ENCODE assay signal across 12 cellular contexts in genomic region chr17:39923836-39924690, GRCh38. TPM values are rescaled to one million over a fixed set of nuclear protein-coding genes. Genes with fewer than 3 reads are reported as not detected.
DNase-seq lines count a peak whose midpoint lies in the region; ATAC-seq and TF ChIP-seq lines count a peak whose summit lies in the region.
"Had no signal": no experiment of that assay in that cellular context is flagged by ENCODE, and none has a peak within 500 bp of the region (broad histone marks: within the 10 kb centered on the region; RNA-seq: fewer than 3 reads in every experiment).

No MANE protein-coding gene starts in this region.

- H3K36me3 Mint-ChIP-seq in naive B cell: peaks cover 0 to 7% of the 10 kb centered on the region in 2 donors

- H3K4me3 ChIP-seq in cardiac fibroblast (replicated peaks in 1 of 2; ENCODE audit: low read depth in 2 of 2, low read length in 2 of 2) (no peak overlapping the region), psoas muscle (no peak overlapping the region)

- 72 to 75% (median 74%) methylated on average over 17 of the region's 17 CpGs for WGBS in psoas muscle, 3 donors

- H3K9me3 Mint-ChIP-seq in naive B cell: no peaks in the 10 kb centered on the region

- H3K9me3 ChIP-seq in psoas muscle: no peaks in the 10 kb centered on the region

- no peaks in the 10 kb centered on the region for H3K27me3 Mint-ChIP-seq in naive B cell

- H3K27ac ChIP-seq in psoas muscle: no peak overlapping the region

- H3K36me3 ChIP-seq in psoas muscle (ENCODE audit: insufficient read depth in 1 of 2, low read depth in 1 of 2): peaks cover 0 to 48% of the 10 kb centered on the region in 2 donors

- peak overlapping the region in 5 of 8 donors; percentile 19 to 90 (median 80) for H3K4me3 Mint-ChIP-seq in naive B cell

- peak; percentile 43 for TF ChIP-seq CTCF in cardiac fibroblast (IDR thresholded peaks at IDR 0.05; ENCODE audit: low read depth, low read length)
- TF ChIP-seq CTCF in psoas muscle (IDR thresholded peaks at IDR 0.05): no peak

- H3K27ac Mint-ChIP-seq in naive B cell: peak overlapping the region in 4 of 6 donors; percentile 69 to 92 (median 71)

- ATAC-seq in naive B cell (ENCODE audit: low read depth in 2 of 2) (no peak), HG03457 (IDR thresholded peaks at IDR 0.05; ENCODE audit: unreplicated experiment) (no peak), HG03469 (IDR thresholded peaks at IDR 0.05; ENCODE audit: unreplicated experiment) (no peak), psoas muscle (no peak)

- H3K27me3 ChIP-seq in psoas muscle (ENCODE audit: insufficient read depth in 3 of 3, low read length in 2 of 3): no peaks in the 10 kb centered on the region

- H3K4me1 Mint-ChIP-seq in naive B cell: peaks cover 44 to 78% (median 69%) of the 10 kb centered on the region in 3 donors

- peaks cover 31% of the 10 kb centered on the region for H3K4me1 ChIP-seq in psoas muscle

- intact Hi-C loops in psoas muscle (cut with DNase I): no loop called here

- DNase-seq in EH (ENCODE audit: low read depth) (peak; percentile 52), LHCN-M2 (ENCODE audit: low read depth) (peak; percentile 32), cardiac fibroblast (ENCODE audit: low read depth in 2 of 2) (peak; percentile 33 to 53), naive B cell (no peak), SW480 (ENCODE audit: low spot score) (no peak), psoas muscle (no peak)
- DNase-seq: central memory CD4-positive, alpha-beta T cell; MV-4-11; stimulated activated CD4-positive, alpha-beta T cell treated with anti-CD3 and anti-CD28 coated beads, Interleukin-15, amount 100 ng/mL, for 24 hours had no signal

RNA-seq across cellular contexts. Expression of gene ORMDL3, which starts 3.3 kb away (rescaled TPM):
- total RNA-seq in LHCN-M2 (2014; rRNA removed) (29.0 and 31.7 TPM in 2 replicates), psoas muscle (10 to 100 TPM; 16.9 to 25.1 (median 22.0) TPM)
- 54.9 TPM for polyA plus RNA-seq in LHCN-M2 (2012)
- polyA plus RNA-seq in naive B cell (ENCODE audit: low read depth in 6 of 6) (100 to 1,000 TPM in 3 of 6 donors, 10 to 100 TPM in 3; 71.8 to 181 (median 95.9) TPM), psoas muscle (10 to 100 TPM; 18.7 to 66.9 (median 23.6) TPM)

RNA-seq across cellular contexts. Expression of gene LRRC3C, which starts 3.5 kb away (rescaled TPM):
- total RNA-seq in LHCN-M2 (2014; rRNA removed) (not detected in 2 replicates), psoas muscle (not detected)
- polyA plus RNA-seq in LHCN-M2 (2012): not detected
- polyA plus RNA-seq in naive B cell (ENCODE audit: low read depth in 6 of 6) (not detected), psoas muscle (under 1 TPM in 1 of 3 donors, not detected in 2; 0.04 TPM)
- total RNA-seq: kidney epithelial cell had no signal

RNA-seq across cellular contexts. Expression of gene GSDMB, which starts 5.6 kb away (rescaled TPM):
- total RNA-seq in LHCN-M2 (2014; rRNA removed) (0.98 and 1.8 TPM in 2 replicates), psoas muscle (1 to 10 TPM in 1 of 4 donors, under 1 TPM in 3; 0.54 to 3.6 (median 0.93) TPM)
- polyA plus RNA-seq in LHCN-M2 (2012): 0.94 TPM
- polyA plus RNA-seq in naive B cell (ENCODE audit: low read depth in 6 of 6) (1 to 10 TPM in 1 of 6 donors, under 1 TPM in 3, not detected in 2; 0.15 to 2.0 (median 0.31) TPM), psoas muscle (1 to 10 TPM in 1 of 3 donors, under 1 TPM in 2; 0.77 to 1.1 (median 1.00) TPM)

RNA-seq across cellular contexts. Expression of gene GSDMA, which starts 38.7 kb away (rescaled TPM):
- not detected in 2 replicates for total RNA-seq in LHCN-M2 (2014; rRNA removed)
- not detected for polyA plus RNA-seq in LHCN-M2 (2012)
- polyA plus RNA-seq in naive B cell (ENCODE audit: low read depth in 6 of 6): under 1 TPM in 2 of 6 donors, not detected in 4; 0.19 to 0.21 TPM
- under 1 TPM in 2 of 4 donors, not detected in 2; 0.24 to 0.32 TPM for total RNA-seq in psoas muscle
- under 1 TPM in 2 of 3 donors, not detected in 1; 0.03 to 0.06 TPM for polyA plus RNA-seq in psoas muscle
- total RNA-seq: kidney epithelial cell had no signal

RNA-seq across cellular contexts. Expression of gene ZPBP2, which starts 56.1 kb away (rescaled TPM):
- not detected in 2 replicates for total RNA-seq in LHCN-M2 (2014; rRNA removed)
- not detected for polyA plus RNA-seq in LHCN-M2 (2012)
- under 1 TPM in 5 of 6 donors, not detected in 1; 0.16 to 0.80 (median 0.38) TPM for polyA plus RNA-seq in naive B cell (ENCODE audit: low read depth in 6 of 6)
- total RNA-seq in psoas muscle: not detected
- not detected for polyA plus RNA-seq in psoas muscle
- total RNA-seq: kidney epithelial cell had no signal

Comparison
In these comparisons a context has a peak if more than half of its experiments do, and no peak if none do; other contexts are left out.
1. DNase-seq: peak in EH (single experiment), LHCN-M2 (single experiment) and cardiac fibroblast (2 of 2); none in naive B cell (single experiment), SW480 (single experiment) and psoas muscle (0 of 2).